22 cellular contexts compared by ENCODE assay signal in the genomic region with DNA sequence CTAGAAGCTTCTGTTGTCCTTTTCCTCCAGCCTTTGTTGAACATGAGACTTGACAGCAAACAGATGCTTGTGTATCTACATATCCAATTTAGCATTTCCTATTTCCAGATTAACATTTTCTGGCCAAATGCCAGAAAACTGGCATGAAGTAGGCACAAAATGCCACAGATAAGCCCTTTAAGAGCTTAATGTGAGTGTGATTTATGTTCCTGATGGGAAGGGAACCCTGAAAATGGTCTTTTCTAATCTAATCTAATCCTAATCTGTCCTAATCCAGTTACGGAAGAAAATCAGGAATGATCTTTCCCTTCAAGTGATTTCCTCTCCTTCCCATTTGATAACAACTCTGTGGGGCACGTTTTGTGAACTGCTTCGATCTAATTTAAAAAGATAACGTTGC.
"Had no signal": no experiment of that assay in that cellular context is flagged by ENCODE, and none has a peak within 500 bp of the region (broad histone marks: within the 10 kb centered on the region; RNA-seq: fewer than 3 reads in every experiment).

No MANE protein-coding gene starts in this region.

- H3K4me3 ChIP-seq: dorsolateral prefrontal cortex, lower lobe of right lung, ovary, right lobe of liver, suprapubic skin, transverse colon, upper lobe of right lung, uterus had no signal

- H3K36me3 ChIP-seq: lower lobe of right lung, ovary, right lobe of liver, suprapubic skin, transverse colon, upper lobe of right lung, uterus had no signal

- H3K9me3 ChIP-seq: lower lobe of right lung, ovary, right lobe of liver, suprapubic skin, transverse colon, upper lobe of right lung, uterus had no signal

- H3K4me1 ChIP-seq: lower lobe of right lung, right lobe of liver, suprapubic skin, transverse colon, upper lobe of right lung, uterus had no signal

- H3K27ac ChIP-seq: dorsolateral prefrontal cortex, lower lobe of right lung, ovary, right lobe of liver, suprapubic skin, transverse colon, upper lobe of right lung, uterus had no signal

- DNase-seq: cortex of kidney; dorsolateral prefrontal cortex; effector CD4-positive, alpha-beta T cell; hypothalamus; immature natural killer cell; islet precursor cell; left ventricle myocardium superior; lower lobe of right lung; natural killer cell; occipital lobe; ovary; retina; right lobe of liver; small intestine; stimulated activated CD4-positive, alpha-beta T cell treated with anti-CD3 and anti-CD28 coated beads, Interleukin-15, amount 100 ng/mL, for 24 hours; stimulated activated CD4-positive, alpha-beta T cell treated with anti-CD3 and anti-CD28 coated beads, Interleukin-2, amount 100 ng/mL, for 48 hours; stimulated activated naive CD4-positive, alpha-beta T cell; stimulated activated naive CD8-positive, alpha-beta T cell treated with anti-CD3 and anti-CD28 coated beads, Interleukin-15, amount 100 ng/mL, for 72 hours; transverse colon; upper lobe of right lung; uterus had no signal

- H3K27me3 ChIP-seq: dorsolateral prefrontal cortex, ovary, right lobe of liver, suprapubic skin, transverse colon, upper lobe of right lung, uterus had no signal
